10 cellular contexts compared by ENCODE assay signal in genomic region chr7:141207661-141208060, GRCh38.
"Had no signal": no experiment of that assay in that cellular context is flagged by ENCODE, and none has a peak within 500 bp of the region (broad histone marks: within the 10 kb centered on the region; RNA-seq: fewer than 3 reads in every experiment).

No MANE protein-coding gene starts in this region.

- ATAC-seq: HCT116 had no signal

- H3K27ac Mint-ChIP-seq: GM23338, H9, HFFc6 had no signal

- H3K27ac ChIP-seq: GM23248 had no signal

- H3K4me3 ChIP-seq: GM23248, GM23338, HAP-1 had no signal

- H3K9ac ChIP-seq: GM23248 had no signal

- H3K4me3 Mint-ChIP-seq: GM23338, H9, HFFc6 had no signal

- H2AFZ ChIP-seq: GM23248, GM23338 had no signal

- H3K9me3 ChIP-seq: HAP-1 had no signal

- FAIRE-seq: H54 had no signal

- DNase-seq: GM23248, GOT3, H7, H9, HCEC 1CT, HFFc6 had no signal

- H3K36me3 ChIP-seq: HAP-1 had no signal

- H3K9me3 Mint-ChIP-seq: GM23338, H9, HFFc6 had no signal
